ENCODE assay signal across 1 cellular context in the genomic region with DNA sequence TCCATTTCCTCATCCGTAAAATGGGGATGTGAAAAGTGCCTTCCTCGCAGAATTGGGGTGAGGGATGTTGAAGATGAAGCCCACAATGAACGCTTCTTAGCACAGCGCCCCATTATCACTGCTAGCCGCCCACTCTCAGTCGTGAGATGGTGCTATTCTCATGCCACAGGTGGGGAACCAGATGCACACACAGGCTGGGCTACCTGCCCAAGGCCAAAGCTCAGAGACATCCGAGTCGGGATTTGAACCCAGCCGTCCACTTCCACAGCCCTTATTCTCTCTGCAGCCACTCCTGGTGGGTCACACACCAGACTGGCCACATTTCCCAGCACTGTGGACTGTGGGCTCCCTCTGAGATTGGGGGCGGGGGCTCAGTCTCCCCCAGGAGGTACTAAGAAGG.
TF ChIP-seq lines count a peak whose summit lies in the region.

No MANE protein-coding gene starts in this region.

TF ChIP-seq in GM23338, 12 proteins besides CTCF, POLR2A, EP300 and RAD21 (continued from another document):
- TF ChIP-seq, protein P1, sequence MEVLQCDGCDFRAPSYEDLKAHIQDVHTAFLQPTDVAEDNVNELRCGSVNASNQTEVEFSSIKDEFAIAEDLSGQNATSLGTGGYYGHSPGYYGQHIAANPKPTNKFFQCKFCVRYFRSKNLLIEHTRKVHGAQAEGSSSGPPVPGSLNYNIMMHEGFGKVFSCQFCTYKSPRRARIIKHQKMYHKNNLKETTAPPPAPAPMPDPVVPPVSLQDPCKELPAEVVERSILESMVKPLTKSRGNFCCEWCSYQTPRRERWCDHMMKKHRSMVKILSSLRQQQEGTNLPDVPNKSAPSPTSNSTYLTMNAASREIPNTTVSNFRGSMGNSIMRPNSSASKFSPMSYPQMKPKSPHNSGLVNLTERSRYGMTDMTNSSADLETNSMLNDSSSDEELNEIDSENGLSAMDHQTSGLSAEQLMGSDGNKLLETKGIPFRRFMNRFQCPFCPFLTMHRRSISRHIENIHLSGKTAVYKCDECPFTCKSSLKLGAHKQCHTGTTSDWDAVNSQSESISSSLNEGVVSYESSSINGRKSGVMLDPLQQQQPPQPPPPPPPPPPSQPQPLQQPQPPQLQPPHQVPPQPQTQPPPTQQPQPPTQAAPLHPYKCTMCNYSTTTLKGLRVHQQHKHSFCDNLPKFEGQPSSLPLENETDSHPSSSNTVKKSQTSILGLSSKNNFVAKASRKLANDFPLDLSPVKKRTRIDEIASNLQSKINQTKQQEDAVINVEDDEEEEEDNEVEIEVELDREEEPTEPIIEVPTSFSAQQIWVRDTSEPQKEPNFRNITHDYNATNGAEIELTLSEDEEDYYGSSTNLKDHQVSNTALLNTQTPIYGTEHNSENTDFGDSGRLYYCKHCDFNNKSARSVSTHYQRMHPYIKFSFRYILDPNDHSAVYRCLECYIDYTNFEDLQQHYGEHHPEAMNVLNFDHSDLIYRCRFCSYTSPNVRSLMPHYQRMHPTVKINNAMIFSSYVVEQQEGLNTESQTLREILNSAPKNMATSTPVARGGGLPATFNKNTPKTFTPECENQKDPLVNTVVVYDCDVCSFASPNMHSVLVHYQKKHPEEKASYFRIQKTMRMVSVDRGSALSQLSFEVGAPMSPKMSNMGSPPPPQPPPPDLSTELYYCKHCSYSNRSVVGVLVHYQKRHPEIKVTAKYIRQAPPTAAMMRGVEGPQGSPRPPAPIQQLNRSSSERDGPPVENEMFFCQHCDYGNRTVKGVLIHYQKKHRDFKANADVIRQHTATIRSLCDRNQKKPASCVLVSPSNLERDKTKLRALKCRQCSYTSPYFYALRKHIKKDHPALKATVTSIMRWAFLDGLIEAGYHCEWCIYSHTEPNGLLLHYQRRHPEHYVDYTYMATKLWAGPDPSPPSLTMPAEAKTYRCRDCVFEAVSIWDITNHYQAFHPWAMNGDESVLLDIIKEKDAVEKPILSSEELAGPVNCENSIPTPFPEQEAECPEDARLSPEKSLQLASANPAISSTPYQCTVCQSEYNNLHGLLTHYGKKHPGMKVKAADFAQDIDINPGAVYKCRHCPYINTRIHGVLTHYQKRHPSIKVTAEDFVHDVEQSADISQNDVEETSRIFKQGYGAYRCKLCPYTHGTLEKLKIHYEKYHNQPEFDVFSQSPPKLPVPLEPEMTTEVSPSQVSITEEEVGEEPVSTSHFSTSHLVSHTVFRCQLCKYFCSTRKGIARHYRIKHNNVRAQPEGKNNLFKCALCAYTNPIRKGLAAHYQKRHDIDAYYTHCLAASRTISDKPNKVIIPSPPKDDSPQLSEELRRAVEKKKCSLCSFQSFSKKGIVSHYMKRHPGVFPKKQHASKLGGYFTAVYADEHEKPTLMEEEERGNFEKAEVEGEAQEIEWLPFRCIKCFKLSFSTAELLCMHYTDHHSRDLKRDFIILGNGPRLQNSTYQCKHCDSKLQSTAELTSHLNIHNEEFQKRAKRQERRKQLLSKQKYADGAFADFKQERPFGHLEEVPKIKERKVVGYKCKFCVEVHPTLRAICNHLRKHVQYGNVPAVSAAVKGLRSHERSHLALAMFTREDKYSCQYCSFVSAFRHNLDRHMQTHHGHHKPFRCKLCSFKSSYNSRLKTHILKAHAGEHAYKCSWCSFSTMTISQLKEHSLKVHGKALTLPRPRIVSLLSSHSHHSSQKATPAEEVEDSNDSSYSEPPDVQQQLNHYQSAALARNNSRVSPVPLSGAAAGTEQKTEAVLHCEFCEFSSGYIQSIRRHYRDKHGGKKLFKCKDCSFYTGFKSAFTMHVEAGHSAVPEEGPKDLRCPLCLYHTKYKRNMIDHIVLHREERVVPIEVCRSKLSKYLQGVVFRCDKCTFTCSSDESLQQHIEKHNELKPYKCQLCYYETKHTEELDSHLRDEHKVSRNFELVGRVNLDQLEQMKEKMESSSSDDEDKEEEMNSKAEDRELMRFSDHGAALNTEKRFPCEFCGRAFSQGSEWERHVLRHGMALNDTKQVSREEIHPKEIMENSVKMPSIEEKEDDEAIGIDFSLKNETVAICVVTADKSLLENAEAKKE (CRISPR knock-in tag; IDR thresholded peaks at IDR 0.05), result no peak
- no peak for TF ChIP-seq EZH2phosphoT487 (IDR thresholded peaks at IDR 0.05; ENCODE audit: unreplicated experiment)
- no peak for TF ChIP-seq JUNB (IDR thresholded peaks at IDR 0.05; ENCODE audit: unreplicated experiment)
- TF ChIP-seq ZNF114 (CRISPR knock-in tag; IDR thresholded peaks at IDR 0.05), result no peak
- TF ChIP-seq, protein P2, sequence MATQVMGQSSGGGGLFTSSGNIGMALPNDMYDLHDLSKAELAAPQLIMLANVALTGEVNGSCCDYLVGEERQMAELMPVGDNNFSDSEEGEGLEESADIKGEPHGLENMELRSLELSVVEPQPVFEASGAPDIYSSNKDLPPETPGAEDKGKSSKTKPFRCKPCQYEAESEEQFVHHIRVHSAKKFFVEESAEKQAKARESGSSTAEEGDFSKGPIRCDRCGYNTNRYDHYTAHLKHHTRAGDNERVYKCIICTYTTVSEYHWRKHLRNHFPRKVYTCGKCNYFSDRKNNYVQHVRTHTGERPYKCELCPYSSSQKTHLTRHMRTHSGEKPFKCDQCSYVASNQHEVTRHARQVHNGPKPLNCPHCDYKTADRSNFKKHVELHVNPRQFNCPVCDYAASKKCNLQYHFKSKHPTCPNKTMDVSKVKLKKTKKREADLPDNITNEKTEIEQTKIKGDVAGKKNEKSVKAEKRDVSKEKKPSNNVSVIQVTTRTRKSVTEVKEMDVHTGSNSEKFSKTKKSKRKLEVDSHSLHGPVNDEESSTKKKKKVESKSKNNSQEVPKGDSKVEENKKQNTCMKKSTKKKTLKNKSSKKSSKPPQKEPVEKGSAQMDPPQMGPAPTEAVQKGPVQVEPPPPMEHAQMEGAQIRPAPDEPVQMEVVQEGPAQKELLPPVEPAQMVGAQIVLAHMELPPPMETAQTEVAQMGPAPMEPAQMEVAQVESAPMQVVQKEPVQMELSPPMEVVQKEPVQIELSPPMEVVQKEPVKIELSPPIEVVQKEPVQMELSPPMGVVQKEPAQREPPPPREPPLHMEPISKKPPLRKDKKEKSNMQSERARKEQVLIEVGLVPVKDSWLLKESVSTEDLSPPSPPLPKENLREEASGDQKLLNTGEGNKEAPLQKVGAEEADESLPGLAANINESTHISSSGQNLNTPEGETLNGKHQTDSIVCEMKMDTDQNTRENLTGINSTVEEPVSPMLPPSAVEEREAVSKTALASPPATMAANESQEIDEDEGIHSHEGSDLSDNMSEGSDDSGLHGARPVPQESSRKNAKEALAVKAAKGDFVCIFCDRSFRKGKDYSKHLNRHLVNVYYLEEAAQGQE (IDR thresholded peaks at IDR 0.05; ENCODE audit: unreplicated experiment), result no peak
- TF ChIP-seq, protein P3, sequence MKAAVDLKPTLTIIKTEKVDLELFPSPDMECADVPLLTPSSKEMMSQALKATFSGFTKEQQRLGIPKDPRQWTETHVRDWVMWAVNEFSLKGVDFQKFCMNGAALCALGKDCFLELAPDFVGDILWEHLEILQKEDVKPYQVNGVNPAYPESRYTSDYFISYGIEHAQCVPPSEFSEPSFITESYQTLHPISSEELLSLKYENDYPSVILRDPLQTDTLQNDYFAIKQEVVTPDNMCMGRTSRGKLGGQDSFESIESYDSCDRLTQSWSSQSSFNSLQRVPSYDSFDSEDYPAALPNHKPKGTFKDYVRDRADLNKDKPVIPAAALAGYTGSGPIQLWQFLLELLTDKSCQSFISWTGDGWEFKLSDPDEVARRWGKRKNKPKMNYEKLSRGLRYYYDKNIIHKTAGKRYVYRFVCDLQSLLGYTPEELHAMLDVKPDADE (IDR thresholded peaks at IDR 0.05), result no peak
- TF ChIP-seq NANOG (IDR thresholded peaks at IDR 0.05; ENCODE audit: borderline replicate concordance), result no peak
- no peak for TF ChIP-seq ZNF331 (CRISPR knock-in tag; IDR thresholded peaks at IDR 0.05; ENCODE audit: low read depth)
- TF ChIP-seq POLR2AphosphoS5 (IDR thresholded peaks at IDR 0.05; ENCODE audit: low read depth), result no peak
